1 cellular context compared by ENCODE assay signal in genomic region chr17:81340606-81341346, GRCh38.
TF ChIP-seq lines count a peak whose summit lies in the region.

No MANE protein-coding gene starts in this region.

TF ChIP-seq in HCT116, 20 proteins besides CTCF, POLR2A, EP300 and RAD21 (continued from another document):
- no peak for TF ChIP-seq ELF1 (IDR thresholded peaks at IDR 0.05; ENCODE audit: borderline replicate concordance, low read depth)
- no peak for TF ChIP-seq TCF7L2 (IDR thresholded peaks at IDR 0.05; ENCODE audit: borderline replicate concordance, extremely low read depth, insufficient read depth, insufficient read length)
